ENCODE assay signal across 14 cellular contexts in the genomic region with DNA sequence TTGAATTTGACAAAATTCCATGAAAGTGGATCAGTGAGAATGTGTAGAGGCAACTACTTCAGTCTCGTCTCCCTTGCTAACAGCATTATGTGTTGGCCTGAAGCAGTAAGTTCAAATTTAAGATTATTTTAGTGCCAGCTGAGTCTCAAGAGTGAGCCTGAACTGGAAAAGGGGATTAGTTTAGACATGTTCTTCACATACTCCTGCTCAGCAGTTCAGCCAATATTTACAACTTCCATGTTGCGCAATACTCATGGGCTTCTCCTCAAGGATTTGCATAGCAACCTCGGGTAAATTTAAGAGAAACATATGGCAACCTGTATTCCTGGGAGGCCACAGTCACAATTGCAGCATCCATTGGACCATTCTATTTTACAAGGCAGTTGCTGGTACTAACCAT.
DNase-seq lines count a peak whose midpoint lies in the region; TF ChIP-seq lines count a peak whose summit lies in the region.
"Had no signal": no experiment of that assay in that cellular context is flagged by ENCODE, and none has a peak within 500 bp of the region (broad histone marks: within the 10 kb centered on the region; RNA-seq: fewer than 3 reads in every experiment).

No MANE protein-coding gene starts in this region.

- H3K79me1 ChIP-seq in trophoblast cell (ENCODE audit: low read length), result peaks cover 2% of the 10 kb centered on the region

- H2BK120ac ChIP-seq in trophoblast cell (ENCODE audit: insufficient read depth, low read length, poor library complexity), result no peak overlapping the region

- H4K12ac ChIP-seq in trophoblast cell (ENCODE audit: low read depth, low read length), result no peak overlapping the region

- no peak overlapping the region for H3K9ac ChIP-seq in trophoblast cell (ENCODE audit: low read length)

- H3K4me1 Mint-ChIP-seq in type B pancreatic cell (ENCODE audit: unreplicated experiment), result no peaks in the 10 kb centered on the region

- H3K36me3 Mint-ChIP-seq in type B pancreatic cell, result no peaks in the 10 kb centered on the region
- H3K36me3 Mint-ChIP-seq: brain; stimulated activated naive B cell treated with anti-CD40 and anti-IgM and Interleukin-4, amounts not matched to agents 10 μg/mL and 1 μg/mL and 100 μg/mL, for 72 hours had no signal

- no peak overlapping the region for H2AK5ac ChIP-seq in trophoblast cell (ENCODE audit: low read length)

- H3K27ac ChIP-seq in trophoblast cell (ENCODE audit: low read depth, low read length), result no peak overlapping the region

- H3K27me3 Mint-ChIP-seq in type B pancreatic cell, result no peaks in the 10 kb centered on the region
- H3K27me3 Mint-ChIP-seq: brain; effector memory CD8-positive, alpha-beta T cell had no signal

- peaks cover 0 to 2% of the 10 kb centered on the region in 2 experiments for H3K4me1 ChIP-seq in trophoblast cell (ENCODE audit: control insufficient read depth in 1 of 2, insufficient read depth in 2 of 2, low read length in 2 of 2)

- WGBS in trophoblast cell (ENCODE audit: extremely low coverage, insufficient coverage, insufficient read length), result no CpG with 5 or more reads among the region's 3 CpGs

- H3K4me3 Mint-ChIP-seq in type B pancreatic cell, result no peak overlapping the region
- H3K4me3 Mint-ChIP-seq: brain; effector memory CD8-positive, alpha-beta T cell; stimulated activated naive B cell treated with anti-CD40 and anti-IgM and Interleukin-4, amounts not matched to agents 10 μg/mL and 1 μg/mL and 100 μg/mL, for 72 hours had no signal

- no peak overlapping the region for H2BK12ac ChIP-seq in trophoblast cell (ENCODE audit: low read length)

- H3K27ac Mint-ChIP-seq in type B pancreatic cell, result no peak overlapping the region
- H3K27ac Mint-ChIP-seq: effector memory CD8-positive, alpha-beta T cell; stimulated activated naive B cell treated with anti-CD40 and anti-IgM and Interleukin-4, amounts not matched to agents 10 μg/mL and 1 μg/mL and 100 μg/mL, for 72 hours had no signal

- H3K18ac ChIP-seq in trophoblast cell (ENCODE audit: low read length), result no peak overlapping the region

- no peak overlapping the region for H2AFZ ChIP-seq in trophoblast cell (ENCODE audit: insufficient read depth, low read length, poor library complexity)

- H3K4me3 ChIP-seq in HFF-Myc (replicated peaks; ENCODE audit: low read depth, low read length) (no peak overlapping the region), epithelial cell of esophagus (ENCODE audit: low read length) (no peak overlapping the region), trophoblast cell (ENCODE audit: low read depth, low read length) (no peak overlapping the region)

- peak overlapping the region; percentile 31 for H2BK5ac ChIP-seq in trophoblast cell (ENCODE audit: low read depth, low read length, poor library complexity)

- H3K9me3 ChIP-seq in trophoblast cell (ENCODE audit: insufficient read depth, low read depth, low read length), result no peaks in the 10 kb centered on the region

- H4K8ac ChIP-seq in trophoblast cell (ENCODE audit: low read depth, low read length), result peak overlapping the region; percentile 28

- no peak overlapping the region for H3K4me2 ChIP-seq in trophoblast cell (ENCODE audit: low read length)

- H3K79me2 ChIP-seq in trophoblast cell (ENCODE audit: control insufficient read depth, insufficient read depth, low read length, poor library complexity), result no peaks in the 10 kb centered on the region

- H3K9me3 Mint-ChIP-seq in type B pancreatic cell, result no peaks in the 10 kb centered on the region
- H3K9me3 Mint-ChIP-seq: brain; effector memory CD8-positive, alpha-beta T cell; stimulated activated naive B cell treated with anti-CD40 and anti-IgM and Interleukin-4, amounts not matched to agents 10 μg/mL and 1 μg/mL and 100 μg/mL, for 72 hours had no signal

- H4K91ac ChIP-seq in trophoblast cell (ENCODE audit: low read depth, low read length), result peak overlapping the region; percentile 11

- no peak overlapping the region for H3K14ac ChIP-seq in trophoblast cell (ENCODE audit: low read length)

- no peaks in the 10 kb centered on the region for H3K36me3 ChIP-seq in trophoblast cell (ENCODE audit: control insufficient read depth in 1 of 2, insufficient read depth in 2 of 2, low read length in 2 of 2)

- no peak overlapping the region for H3K23ac ChIP-seq in trophoblast cell (ENCODE audit: low read length)

- peak; percentile 2 for DNase-seq in HFF-Myc (ENCODE audit: extremely low read depth, low read depth)
- DNase-seq in NCI-H82 (lab: John Stamatoyannopoulos, UW), result peak; percentile 50
- peak; percentile 96 for DNase-seq in epithelial cell of esophagus (ENCODE audit: low read depth)
- DNase-seq in trophoblast cell, result peak in 1 of 2 donors; percentile 8
- DNase-seq in SKM-1 treated with dmso at 0.1 percent for 144 hours (lab: John Stamatoyannopoulos, UW; ENCODE audit: unreplicated experiment), result no peak
- no peak for DNase-seq in stimulated activated CD4-positive, alpha-beta T cell treated with anti-CD3 and anti-CD28 coated beads, Interleukin-4, amount 100 ng/mL, for 24 hours
- DNase-seq in middle frontal gyrus (ENCODE audit: extremely low spot score, low spot score), result no peak
- DNase-seq in type B pancreatic cell (ENCODE audit: extremely low spot score, unreplicated experiment), result no peak
- DNase-seq: effector memory CD8-positive, alpha-beta T cell; head of caudate nucleus; KG1; NCI-H1694 treated with DMSO at 0.1 percent for 48 hours; stimulated activated naive B cell treated with anti-CD40 and anti-IgM and Interleukin-4, amounts not matched to agents 10 μg/mL and 1 μg/mL and 100 μg/mL, for 72 hours had no signal

- TF ChIP-seq CTCF in HFF-Myc (IDR thresholded peaks at IDR 0.05; ENCODE audit: low read depth, low read length, missing control alignments), result no peak
- TF ChIP-seq CTCF in epithelial cell of esophagus (IDR thresholded peaks at IDR 0.05; ENCODE audit: insufficient read depth, low read depth, low read length, missing control alignments), result no peak
- no peak for TF ChIP-seq CTCF in type B pancreatic cell (conservative IDR thresholded peaks at IDR 0.05)

- H3K27me3 ChIP-seq in trophoblast cell (ENCODE audit: insufficient read depth, low read length), result no peaks in the 10 kb centered on the region

- no peak overlapping the region for H3K4ac ChIP-seq in trophoblast cell (ENCODE audit: low read depth, low read length)

Comparison
In these comparisons a context has a peak if more than half of its experiments do, and no peak if none do; other contexts are left out.
1. DNase-seq: peak in HFF-Myc (single experiment), NCI-H82 (single experiment) and epithelial cell of esophagus (single experiment); none in SKM-1 treated with dmso at 0.1 percent for 144 hours (single experiment), stimulated activated CD4-positive, alpha-beta T cell treated with anti-CD3 and anti-CD28 coated beads, Interleukin-4, amount 100 ng/mL, for 24 hours (single experiment), middle frontal gyrus (single experiment) and type B pancreatic cell (single experiment).